9 cellular contexts compared by ENCODE assay signal in the genomic region with DNA sequence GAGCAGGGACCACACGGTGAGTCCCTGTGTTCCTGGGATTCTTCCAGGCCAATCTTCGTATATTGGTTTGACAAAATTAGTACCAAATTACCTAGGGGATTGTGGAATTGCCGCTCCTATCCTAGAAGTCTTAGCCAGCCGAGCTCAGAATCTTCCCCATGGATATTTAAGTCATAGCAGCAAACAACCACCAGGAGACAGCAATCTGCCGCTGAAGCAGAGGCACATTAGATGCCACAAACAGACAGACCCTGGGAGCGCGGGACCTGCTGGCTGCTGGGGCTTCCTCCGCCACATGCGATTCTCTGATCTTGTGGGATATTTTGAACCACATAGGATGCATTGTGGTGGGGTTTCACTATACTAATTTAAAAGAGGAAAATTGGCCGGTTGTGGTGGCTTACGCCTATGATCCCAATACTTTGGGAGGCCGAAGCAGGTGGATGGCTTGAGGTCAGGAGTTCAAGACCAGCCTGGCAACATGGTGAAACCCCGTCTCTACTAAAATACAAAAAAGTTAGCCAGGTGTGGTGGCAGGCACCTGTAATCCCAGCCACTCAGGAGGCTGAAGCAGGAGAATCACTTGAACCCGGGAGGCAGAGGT. TPM values are rescaled to one million over a fixed set of nuclear protein-coding genes. Genes with fewer than 3 reads are reported as not detected.
DNase-seq lines count a peak whose midpoint lies in the region; ATAC-seq and TF ChIP-seq lines count a peak whose summit lies in the region.
"Had no signal": no experiment of that assay in that cellular context is flagged by ENCODE, and none has a peak within 500 bp of the region (broad histone marks: within the 10 kb centered on the region; RNA-seq: fewer than 3 reads in every experiment).

No MANE protein-coding gene starts in this region.

- H3K4me1 ChIP-seq in A673 (ENCODE audit: insufficient read depth, low read length, poor library complexity, severe bottlenecking) (no peaks in the 10 kb centered on the region), RWPE2 (ENCODE audit: insufficient read depth, poor library complexity, severe bottlenecking) (no peaks in the 10 kb centered on the region), gastroesophageal sphincter (no peaks in the 10 kb centered on the region)

- WGBS in gastroesophageal sphincter (ENCODE audit: low coverage in 1 of 2), 2 donors = 48 to 58% methylated on average over 10 to 14 of the region's 14 CpGs

- H3K4me3 ChIP-seq in A673 (ENCODE audit: low read depth, low read length, poor library complexity, severe bottlenecking) (no peak overlapping the region), GM12864 (ENCODE audit: low read depth, low read length) (no peak overlapping the region), RWPE2 (ENCODE audit: severe bottlenecking) (no peak overlapping the region), gastroesophageal sphincter (no peak overlapping the region)

- no peak for TF ChIP-seq POLR2A in gastroesophageal sphincter (IDR thresholded peaks at IDR 0.05)

- H3K9me3 ChIP-seq in A673 (ENCODE audit: low read depth, low read length, poor library complexity, severe bottlenecking) = no peaks in the 10 kb centered on the region
- H3K9me3 ChIP-seq in RWPE2 (ENCODE audit: severe bottlenecking) = no peaks in the 10 kb centered on the region
- H3K9me3 ChIP-seq in gastroesophageal sphincter = peaks cover 0 to 14% (median 0%) of the 10 kb centered on the region in 3 donors
- H3K9me3 ChIP-seq: neutrophil had no signal

- peaks cover 10 to 25% of the 10 kb centered on the region in 2 donors for H3K27me3 Mint-ChIP-seq in stimulated activated naive B cell treated with anti-CD40 and anti-IgM and Interleukin-4, amounts not matched to agents 10 μg/mL and 1 μg/mL and 100 μg/mL, for 72 hours

- H3K27ac ChIP-seq in A673 (ENCODE audit: low read depth, low read length, poor library complexity, severe bottlenecking) (no peak overlapping the region), RWPE2 (ENCODE audit: poor library complexity, severe bottlenecking) (no peak overlapping the region), gastroesophageal sphincter (no peak overlapping the region)
- H3K27ac ChIP-seq: neutrophil had no signal

- DNase-seq in A673 (ENCODE audit: low spot score) = peak; percentile 54
- DNase-seq in GM12864 (ENCODE audit: low read depth) = no peak
- no peak for DNase-seq in RWPE2 (ENCODE audit: low spot score)
- no peak for DNase-seq in NCI-H1105 (lab: John Stamatoyannopoulos, UW)
- no peak for DNase-seq in stimulated activated naive B cell treated with anti-CD40 and anti-IgM and Interleukin-4, amounts not matched to agents 10 μg/mL and 1 μg/mL and 100 μg/mL, for 72 hours

- intact Hi-C loops in A673 (cut with micrococcal nuclease; ENCODE audit: unreplicated experiment) = no loop called here

- POLR2A ChIA-PET in A673 (lab: Charles Lee; ENCODE audit: low non-redundant PET) = no interaction called here

- H3K9me3 Mint-ChIP-seq in stimulated activated naive B cell treated with anti-CD40 and anti-IgM and Interleukin-4, amounts not matched to agents 10 μg/mL and 1 μg/mL and 100 μg/mL, for 72 hours = peaks cover 0 to 1% of the 10 kb centered on the region in 2 donors

- no peak overlapping the region for H3K4me3 Mint-ChIP-seq in stimulated activated naive B cell treated with anti-CD40 and anti-IgM and Interleukin-4, amounts not matched to agents 10 μg/mL and 1 μg/mL and 100 μg/mL, for 72 hours

- BruUV-seq in A673 (replicated peaks; lab: Mats Ljungman, UMichigan) = no TSS peak

- H3K36me3 Mint-ChIP-seq in stimulated activated naive B cell treated with anti-CD40 and anti-IgM and Interleukin-4, amounts not matched to agents 10 μg/mL and 1 μg/mL and 100 μg/mL, for 72 hours = no peaks in the 10 kb centered on the region

- no peak for TF ChIP-seq EP300 in gastroesophageal sphincter (IDR thresholded peaks at IDR 0.05)

- H3K36me3 ChIP-seq in A673 (ENCODE audit: insufficient read depth, low read length, poor library complexity, severe bottlenecking) (no peaks in the 10 kb centered on the region), RWPE2 (ENCODE audit: low read depth) (no peaks in the 10 kb centered on the region), gastroesophageal sphincter (no peaks in the 10 kb centered on the region)
- H3K36me3 ChIP-seq: neutrophil had no signal

- ATAC-seq in RWPE2 (ENCODE audit: low read depth) = no peak; the same call in 2 of the 3 replicates
- ATAC-seq in gastroesophageal sphincter = no peak
- no peak for ATAC-seq in HG02588 (IDR thresholded peaks at IDR 0.05; ENCODE audit: unreplicated experiment)
- no peak for ATAC-seq in GM21381 (IDR thresholded peaks at IDR 0.05; ENCODE audit: unreplicated experiment)
- no peak for ATAC-seq in stimulated activated naive B cell treated with anti-CD40 and anti-IgM and Interleukin-4, amounts not matched to agents 10 μg/mL and 1 μg/mL and 100 μg/mL, for 72 hours (replicated peaks)

- H3K4me1 Mint-ChIP-seq in stimulated activated naive B cell treated with anti-CD40 and anti-IgM and Interleukin-4, amounts not matched to agents 10 μg/mL and 1 μg/mL and 100 μg/mL, for 72 hours = no peaks in the 10 kb centered on the region

- H3K27me3 ChIP-seq in A673 (replicated peaks; ENCODE audit: insufficient read depth, low read depth, low read length, poor library complexity) = no peaks in the 10 kb centered on the region
- H3K27me3 ChIP-seq in RWPE2 (ENCODE audit: insufficient read depth, poor library complexity, severe bottlenecking) = peaks cover 3% of the 10 kb centered on the region
- H3K27me3 ChIP-seq in gastroesophageal sphincter = peaks cover 46% of the 10 kb centered on the region

- CTCF ChIA-PET in A673 (lab: Charles Lee) = interaction anchor here (0.8 to 1.0 kb wide), 3 partner anchors 9 to 67 kb away, joined by 3 to 9 read pairs (median 5); no protein-coding TSS in a partner anchor

- TF ChIP-seq CTCF in A673 (conservative IDR thresholded peaks at IDR 0.05; ENCODE audit: low read depth, low read length) = peak; percentile 61
- peak; percentile 68 for TF ChIP-seq CTCF in GM12864 (IDR thresholded peaks at IDR 0.05; ENCODE audit: low read depth, low read length, missing control alignments)
- peak; percentile 48 for TF ChIP-seq CTCF in RWPE2 (IDR thresholded peaks at IDR 0.05; ENCODE audit: poor library complexity, severe bottlenecking)
- peak in 3 of 4 experiments; percentile 6 to 26 (median 21) for TF ChIP-seq CTCF in gastroesophageal sphincter (IDR thresholded peaks at IDR 0.05)

- no peak overlapping the region for H3K27ac Mint-ChIP-seq in stimulated activated naive B cell treated with anti-CD40 and anti-IgM and Interleukin-4, amounts not matched to agents 10 μg/mL and 1 μg/mL and 100 μg/mL, for 72 hours

RNA-seq across cellular contexts. Expression of a gene that starts 31.7 kb away (rescaled TPM):
- 13.8 and 20.3 TPM in 2 replicates for total RNA-seq in A673 (2021)
- 10 to 100 TPM in 2 of 4 donors, 1 to 10 TPM in 2; 9.7 to 12.3 (median 10.7) TPM for total RNA-seq in gastroesophageal sphincter
